ENCODE assay signal across 1 cellular context in genomic region chr16:67935402-67936123, GRCh38.
TF ChIP-seq lines count a peak whose summit lies in the region.

No MANE protein-coding gene starts in this region.

TF ChIP-seq in HepG2, 621 proteins besides CTCF, POLR2A, EP300 and RAD21 (continued from another document and continues in another):
- TF ChIP-seq ZNF281 (CRISPR knock-in tag; IDR thresholded peaks at IDR 0.05; ENCODE audit: borderline replicate concordance) (peak; percentile 84; the same call in 1 of the 2 replicates), ZNF740 (CRISPR knock-in tag; IDR thresholded peaks at IDR 0.05) (0 out of 2 replicates have a peak, but pooled peaks have one; percentile 15), PAX8 (CRISPR knock-in tag; IDR thresholded peaks at IDR 0.05; ENCODE audit: borderline replicate concordance) (peak; percentile 85; the same call in 1 of the 2 replicates), HMGXB3 (CRISPR knock-in tag; IDR thresholded peaks at IDR 0.05; ENCODE audit: borderline replicate concordance) (peak; percentile 80; the same call in 1 of the 2 replicates), ZNF766 (CRISPR knock-in tag; IDR thresholded peaks at IDR 0.05; ENCODE audit: borderline replicate concordance) (peak; percentile 81; the same call in 1 of the 2 replicates), THYN1 (CRISPR knock-in tag; IDR thresholded peaks at IDR 0.05; ENCODE audit: borderline replicate concordance, low read depth) (no peak), RXRA (CRISPR knock-in tag; IDR thresholded peaks at IDR 0.05) (peak; percentile 50), ZNF333 (CRISPR knock-in tag; IDR thresholded peaks at IDR 0.05; ENCODE audit: borderline replicate concordance) (peak; percentile 93; the same call in 1 of the 2 replicates), CREB1 (IDR thresholded peaks at IDR 0.05) (peak; percentile 56), CREB1 (CRISPR knock-in tag; IDR thresholded peaks at IDR 0.05) (no peak), ZNF737 (CRISPR knock-in tag; IDR thresholded peaks at IDR 0.05; ENCODE audit: borderline replicate concordance) (0 out of 2 replicates have a peak, but pooled peaks have one; percentile 62), SCMH1 (CRISPR knock-in tag; IDR thresholded peaks at IDR 0.05; ENCODE audit: borderline replicate concordance) (no peak), CC2D1A (CRISPR knock-in tag; IDR thresholded peaks at IDR 0.05) (no peak), ZNF607 (CRISPR knock-in tag; IDR thresholded peaks at IDR 0.05; ENCODE audit: borderline replicate concordance) (peak; percentile 92), AGO1 (IDR thresholded peaks at IDR 0.05; ENCODE audit: low read depth, low read length, poor library complexity, severe bottlenecking) (peak; percentile 97), ZNF496 (CRISPR knock-in tag; IDR thresholded peaks at IDR 0.05; ENCODE audit: insufficient replicate concordance) (no peak), ZFP36L1 (CRISPR knock-in tag; IDR thresholded peaks at IDR 0.05) (peak; percentile 92; the same call in 1 of the 2 replicates), NFE2L1 (CRISPR knock-in tag; IDR thresholded peaks at IDR 0.05; ENCODE audit: borderline replicate concordance) (no peak), RFX5 (IDR thresholded peaks at IDR 0.05; ENCODE audit: low read depth, low read length) (no peak), ZNF431 (CRISPR knock-in tag; IDR thresholded peaks at IDR 0.05; ENCODE audit: borderline replicate concordance, low read depth) (peak; percentile 91), ZNF280D (CRISPR knock-in tag; IDR thresholded peaks at IDR 0.05) (0 out of 2 replicates have a peak, but pooled peaks have one; percentile 36), ZNF367 (CRISPR knock-in tag; IDR thresholded peaks at IDR 0.05; ENCODE audit: borderline replicate concordance) (peak; percentile 84; the same call in 1 of the 2 replicates), ARID5B (CRISPR knock-in tag; IDR thresholded peaks at IDR 0.05) (no peak), PHF8 (CRISPR knock-in tag; IDR thresholded peaks at IDR 0.05) (peak; percentile 90), ZNF724P (CRISPR knock-in tag; IDR thresholded peaks at IDR 0.05; ENCODE audit: borderline replicate concordance) (peak; percentile 96), NAIF1 (CRISPR knock-in tag; IDR thresholded peaks at IDR 0.05; ENCODE audit: borderline replicate concordance) (no peak), MTA1 (CRISPR knock-in tag; IDR thresholded peaks at IDR 0.05; ENCODE audit: borderline replicate concordance) (peak; percentile 64; the same call in 1 of the 2 replicates), CHD4 (IDR thresholded peaks at IDR 0.05; ENCODE audit: borderline replicate concordance, low read length) (no peak), ZNF557 (CRISPR knock-in tag; IDR thresholded peaks at IDR 0.05) (0 out of 2 replicates have a peak, but pooled peaks have one; percentile 85), SOX5 (CRISPR knock-in tag; IDR thresholded peaks at IDR 0.05; ENCODE audit: borderline replicate concordance) (peak; percentile 56; the same call in 1 of the 2 replicates), MAFG (CRISPR knock-in tag; IDR thresholded peaks at IDR 0.05) (no peak), ZNF839 (CRISPR knock-in tag; IDR thresholded peaks at IDR 0.05; ENCODE audit: borderline replicate concordance) (peak; percentile 26; the same call in 1 of the 2 replicates), THAP8 (CRISPR knock-in tag; IDR thresholded peaks at IDR 0.05; ENCODE audit: borderline replicate concordance) (peak; percentile 82; the same call in 1 of the 2 replicates), IRF9 (CRISPR knock-in tag; IDR thresholded peaks at IDR 0.05; ENCODE audit: borderline replicate concordance) (peak; percentile 79), ZNF878 (CRISPR knock-in tag; IDR thresholded peaks at IDR 0.05) (peak; percentile 50; the same call in 1 of the 2 replicates), BRD4 (CRISPR knock-in tag; IDR thresholded peaks at IDR 0.05) (peak; percentile 96), ELF3 (CRISPR knock-in tag; IDR thresholded peaks at IDR 0.05) (peak; percentile 67), FIP1L1 (IDR thresholded peaks at IDR 0.05; ENCODE audit: borderline replicate concordance, insufficient read depth, low read depth, low read length) (no peak), ASH2L (IDR thresholded peaks at IDR 0.05; ENCODE audit: insufficient read length, low read depth, low read length) (peak; percentile 88), ZNF124 (CRISPR knock-in tag; IDR thresholded peaks at IDR 0.05) (peak; percentile 47; the same call in 1 of the 2 replicates), KDM6A (CRISPR knock-in tag; IDR thresholded peaks at IDR 0.05; ENCODE audit: low read depth) (0 out of 2 replicates have a peak, but pooled peaks have one; percentile 12), SALL2 (CRISPR knock-in tag; IDR thresholded peaks at IDR 0.05) (peak; percentile 82), THRA (CRISPR knock-in tag; IDR thresholded peaks at IDR 0.05; ENCODE audit: borderline replicate concordance) (no peak), MED8 (CRISPR knock-in tag; IDR thresholded peaks at IDR 0.05; ENCODE audit: insufficient replicate concordance) (peak; percentile 60), HMG20A (CRISPR knock-in tag; IDR thresholded peaks at IDR 0.05; ENCODE audit: borderline replicate concordance) (no peak), ZNF703 (CRISPR knock-in tag; IDR thresholded peaks at IDR 0.05; ENCODE audit: borderline replicate concordance) (no peak), TBX3 (IDR thresholded peaks at IDR 0.05; ENCODE audit: borderline replicate concordance) (no peak), XRCC5 (optimal IDR thresholded peaks at IDR 0.05; ENCODE audit: low read length) (peak; percentile 78)
